In the genomic region with DNA sequence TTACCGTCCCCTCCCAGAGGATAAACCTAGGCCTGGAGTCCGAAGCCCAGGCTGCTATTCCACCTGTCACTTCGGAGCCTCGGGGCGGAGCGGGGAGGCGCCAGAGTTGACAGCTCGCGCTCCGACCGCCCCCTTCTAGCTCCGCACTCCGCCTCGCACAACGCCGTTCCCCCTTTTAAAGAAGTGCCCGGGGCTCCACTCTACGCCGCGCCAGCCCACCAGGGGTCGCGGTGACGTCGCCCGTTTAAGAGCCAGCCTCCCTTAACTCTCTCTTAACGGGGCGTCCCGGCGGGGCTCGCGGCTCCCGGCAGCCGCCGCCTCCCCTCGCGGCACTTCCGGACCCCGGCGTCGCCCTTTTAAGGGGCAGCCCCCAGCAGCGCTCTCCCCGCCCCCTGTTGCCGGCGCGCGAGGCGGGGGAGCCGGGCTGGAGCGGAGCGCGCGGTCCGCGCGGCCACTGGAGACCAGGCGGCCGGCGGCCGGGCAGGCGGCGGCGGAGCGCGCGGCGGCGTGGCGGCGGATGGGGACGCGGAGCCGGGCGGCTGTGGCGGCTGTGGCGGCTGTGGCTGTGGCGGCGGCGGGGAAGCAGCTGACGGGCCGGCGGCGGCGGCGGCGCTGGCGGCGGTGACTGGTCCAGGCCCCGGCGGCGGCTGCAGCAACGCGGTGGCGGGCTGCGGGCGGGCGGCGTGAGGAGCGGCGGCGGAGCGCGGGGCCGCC, we compare ENCODE assay signal across 8 cellular contexts. TPM values are rescaled to one million over a fixed set of nuclear protein-coding genes. Genes with fewer than 3 reads are reported as not detected.
DNase-seq lines count a peak whose midpoint lies in the region; ATAC-seq, FAIRE-seq and TF ChIP-seq lines count a peak whose summit lies in the region.

INAFM2 (plus strand) TSS at position 454 of the 714 bp plus-strand sequence. CDS start 364 bp downstream, outside the sequence.

- peak within 1 kb of the TSS; percentile 75 for H3K4me2 ChIP-seq in K562 (ENCODE audit: insufficient read depth, low read length)

- H3K9me3 ChIP-seq in K562 (replicated peaks; ENCODE audit: control insufficient read depth, insufficient read depth, low read depth, low read length) (no peaks in the 10 kb centered on the region), iPS DF 6.9 (ENCODE audit: control insufficient read depth, insufficient read depth, low read length) (no peaks in the 10 kb centered on the region)

- peak within 1 kb of the TSS; percentile 75 for H3K27ac ChIP-seq in K562 (ENCODE audit: extremely low read depth, low read depth, low read length)
- H3K27ac ChIP-seq in iPS DF 6.9 (ENCODE audit: low read length): no peak within 1 kb of the TSS

- H3K9me1 ChIP-seq in K562 (ENCODE audit: control insufficient read depth, insufficient read depth, low read length): no peaks in the 10 kb centered on the region

- TF ChIP-seq RAD21 in K562 (CRISPR knock-in tag; conservative IDR thresholded peaks at IDR 0.05 in 1 of 2, IDR thresholded peaks at IDR 0.05 in 1 of 2): peak; percentile 34 to 47; a peak in 3 of 4 replicates

- POLR2A ChIA-PET in K562 (lab: Yijun Ruan, JAX): interaction anchor here (0.6 to 1.9 kb wide), 7 partner anchors 14 to 160 kb away, joined by 3 to 10 read pairs (median 4); partner anchors contain the start of gene CCDC9B

- CTCF ChIA-PET in K562 (lab: Yijun Ruan, JAX; ENCODE audit: low intra/inter-chr PET ratio): interaction anchor here (1.5 to 1.8 kb wide), 3 partner anchors 14 to 99 kb away, joined by 3 to 5 read pairs (median 5); no protein-coding TSS in a partner anchor

- FAIRE-seq in TTC549 (lab: Jason Lieb, UNC): peak; percentile 67
- FAIRE-seq in K562 (lab: Jason Lieb, UNC): peak; percentile 73

- peak within 1 kb of the TSS; percentile 70 to 95; a peak in 3 of 4 replicates for H3K9ac ChIP-seq in K562 (ENCODE audit: insufficient read depth in 1 of 2, low read depth in 2 of 2, low read length in 2 of 2)

- H3K79me2 ChIP-seq in K562 (ENCODE audit: control insufficient read depth, insufficient read depth, low read length): peaks cover 21% of the 10 kb centered on the region

- intact Hi-C loops in K562 (cut with micrococcal nuclease): loop anchor here (5.0 kb wide), 2 partner anchors 41 to 99 kb away; partner anchors contain the start of gene ANKRD63

- WGBS in K562 (ENCODE audit: insufficient coverage, low coverage, missing lambda C conversion rate): 1% methylated on average over 84 of the region's 103 CpGs
- no CpG with 5 or more reads among the region's 103 CpGs for WGBS in iPS DF 6.9 (ENCODE audit: insufficient coverage, insufficient read length)

- DNase-seq in 8988T: peak; percentile 84
- DNase-seq in NCI-H2107 treated with DMSO at 0.1 percent for 48 hours (lab: John Stamatoyannopoulos, UW; ENCODE audit: unreplicated experiment): peak; percentile 49
- DNase-seq in K562 (ENCODE audit: extremely low read depth in 1 of 4, low spot score in 3 of 4): peak; percentile 95 to 96 (median 96)
- DNase-seq in iPS DF 6.9 (ENCODE audit: low read depth, low spot score): peak; percentile 93
- DNase-seq in skeletal muscle cell (ENCODE audit: low read depth): peak; percentile 81

- H3K36me3 ChIP-seq in K562 (ENCODE audit: control insufficient read depth, insufficient read depth, low read length) (peaks cover 29% of the 10 kb centered on the region), iPS DF 6.9 (ENCODE audit: control insufficient read depth, insufficient read depth, low read length) (no peaks in the 10 kb centered on the region)

- H3K4me1 ChIP-seq in K562 (replicated peaks in 1 of 2; ENCODE audit: control insufficient read depth in 2 of 2, insufficient read depth in 2 of 2, low read length in 2 of 2) (peaks cover 31 to 34% of the 10 kb centered on the region in 2 experiments), iPS DF 6.9 (ENCODE audit: control insufficient read depth, insufficient read depth, low read length) (peaks cover 8% of the 10 kb centered on the region)

- no peak; the same call in 1 of the 2 replicates for TF ChIP-seq EP300 in K562 (IDR thresholded peaks at IDR 0.05; ENCODE audit: low read length)

- peak; percentile 54 to 64 (median 57) for TF ChIP-seq CTCF in K562 (IDR thresholded peaks at IDR 0.05 in 2 of 3, conservative IDR thresholded peaks at IDR 0.05 in 1 of 3; ENCODE audit: insufficient read depth in 2 of 3, low read depth in 1 of 3, low read length in 3 of 3)

- no peaks in the 10 kb centered on the region; the same call in 1 of the 2 replicates for H4K20me1 ChIP-seq in K562 (replicated peaks; ENCODE audit: control insufficient read depth, insufficient read depth, low read length)

- TF ChIP-seq POLR2A in K562 (conservative IDR thresholded peaks at IDR 0.05): no peak

- no peaks in the 10 kb centered on the region for H3K27me3 ChIP-seq in K562 (ENCODE audit: control insufficient read depth in 2 of 2, insufficient read depth in 2 of 2, low read length in 2 of 2)
- peaks cover 2% of the 10 kb centered on the region for H3K27me3 ChIP-seq in iPS DF 6.9 (ENCODE audit: control insufficient read depth, insufficient read depth, low read length)

- H3K4me3 ChIP-seq in K562 (peak within 1 kb of the TSS; percentile 51), iPS DF 6.9 (ENCODE audit: low read length) (peak within 1 kb of the TSS; percentile 66), skeletal muscle cell (ENCODE audit: low read depth, low read length) (peak within 1 kb of the TSS; percentile 61)

- in situ Hi-C loops in K562 (cut with MboI): no loop called here

- no TSS peak for BruUV-seq in K562 (replicated peaks; lab: Mats Ljungman, UMichigan)

- ATAC-seq in GM18517 (IDR thresholded peaks at IDR 0.05; ENCODE audit: unreplicated experiment): peak; percentile 85
- peak; percentile 73 for ATAC-seq in HG03060 (IDR thresholded peaks at IDR 0.05; ENCODE audit: low read depth, unreplicated experiment)
- peak; percentile 94 for ATAC-seq in K562

- peak within 1 kb of the TSS; percentile 56 for H2AFZ ChIP-seq in K562 (ENCODE audit: low read depth, low read length)

TF ChIP-seq in K562, 482 proteins besides CTCF, POLR2A, EP300 and RAD21 (continues in another document):
- TF ChIP-seq PML (IDR thresholded peaks at IDR 0.05; ENCODE audit: low read length): no peak
- TF ChIP-seq, protein P1, sequence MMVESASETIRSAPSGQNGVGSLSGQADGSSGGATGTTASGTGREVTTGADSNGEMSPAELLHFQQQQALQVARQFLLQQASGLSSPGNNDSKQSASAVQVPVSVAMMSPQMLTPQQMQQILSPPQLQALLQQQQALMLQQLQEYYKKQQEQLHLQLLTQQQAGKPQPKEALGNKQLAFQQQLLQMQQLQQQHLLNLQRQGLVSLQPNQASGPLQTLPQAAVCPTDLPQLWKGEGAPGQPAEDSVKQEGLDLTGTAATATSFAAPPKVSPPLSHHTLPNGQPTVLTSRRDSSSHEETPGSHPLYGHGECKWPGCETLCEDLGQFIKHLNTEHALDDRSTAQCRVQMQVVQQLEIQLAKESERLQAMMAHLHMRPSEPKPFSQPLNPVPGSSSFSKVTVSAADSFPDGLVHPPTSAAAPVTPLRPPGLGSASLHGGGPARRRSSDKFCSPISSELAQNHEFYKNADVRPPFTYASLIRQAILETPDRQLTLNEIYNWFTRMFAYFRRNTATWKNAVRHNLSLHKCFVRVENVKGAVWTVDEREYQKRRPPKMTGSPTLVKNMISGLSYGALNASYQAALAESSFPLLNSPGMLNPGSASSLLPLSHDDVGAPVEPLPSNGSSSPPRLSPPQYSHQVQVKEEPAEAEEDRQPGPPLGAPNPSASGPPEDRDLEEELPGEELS (CRISPR knock-in tag; IDR thresholded peaks at IDR 0.05; ENCODE audit: borderline replicate concordance): peak; percentile 80; the same call in 1 of the 2 replicates
- TF ChIP-seq SMAD4 (CRISPR knock-in tag; conservative IDR thresholded peaks at IDR 0.05): peak; percentile 67; the same call in 1 of the 2 replicates
- no peak for TF ChIP-seq TFAM (CRISPR knock-in tag; conservative IDR thresholded peaks at IDR 0.05)
- TF ChIP-seq FOXA3 (CRISPR knock-in tag; conservative IDR thresholded peaks at IDR 0.05 in 1 of 2, IDR thresholded peaks at IDR 0.05 in 1 of 2): peak in 1 of 2 experiments; percentile 81; a peak in 2 of 4 replicates
- peak; percentile 50; the same call in 1 of the 2 replicates for TF ChIP-seq ELF4 (CRISPR knock-in tag; IDR thresholded peaks at IDR 0.05)
- peak; percentile 72 to 86 for TF ChIP-seq MNT (conservative IDR thresholded peaks at IDR 0.05)
- TF ChIP-seq SRF (CRISPR knock-in tag; IDR thresholded peaks at IDR 0.05): peak in 1 of 2 experiments; percentile 71; a peak in 1 of 4 replicates
- TF ChIP-seq ATF7 (IDR thresholded peaks at IDR 0.05): peak; percentile 92
- TF ChIP-seq ELF2 (CRISPR knock-in tag; IDR thresholded peaks at IDR 0.05): peak; percentile 86

RNA-seq across cellular contexts. Expression of gene INAFM2, which starts in this region (rescaled TPM):
- 19.1 and 21.1 TPM in 2 replicates for total RNA-seq in K562 (2011; cell fraction: chromatin; rRNA removed; ENCODE audit: low replicate concordance)
- 18.6 and 23.8 TPM in 2 replicates for total RNA-seq in K562 (2011; cell fraction: nucleolus; rRNA removed)
- 30.2 and 44.3 TPM in 2 replicates for total RNA-seq in K562 (2011; cell fraction: nucleoplasm; rRNA removed)
- total RNA-seq in K562 (2014; rRNA removed) (27.1 and 27.8 TPM in 2 replicates), K562 (2014; rRNA removed; fragmentation: Illumina TruSeq; extraction: Trizol) (29.1 and 30.4 TPM in 2 replicates), K562 (2015; rRNA removed; fragmentation: Illumina TruSeq; extraction: Trizol) (29.4 and 32.1 TPM in 2 replicates), K562 (2021) (37.4 and 43.1 TPM in 2 replicates)
- polyA plus RNA-seq in K562 (2011; rRNA removed) (26.7 and 27.9 TPM in 2 replicates), K562 (2014; fragmentation: Illumina TruSeq; extraction: Trizol) (20.3 and 25.5 TPM in 2 replicates), K562 (2014; fragmentation: Nextera tagmentation; extraction: Ambion mirVana) (10 to 100 TPM; 11.8 to 12.3 TPM), K562 (2014; rRNA removed) (27.2 and 28.2 TPM in 2 replicates)
- polyA plus RNA-seq in K562 (2011; cell fraction: cytosol; rRNA removed): 12.9 and 15.5 TPM in 2 replicates
- polyA plus RNA-seq in K562 (2011; cell fraction: nucleus; rRNA removed): 17.8 and 18.7 TPM in 2 replicates
- 20.1 and 23.2 TPM in 2 replicates for polyA plus RNA-seq in K562 (2012)
- 18.1 and 20.4 TPM in 2 replicates for polyA minus RNA-seq in K562 (2011; rRNA and poly(A)+ RNA removed)
- 15.7 TPM in 2 replicates for polyA minus RNA-seq in K562 (2011; cell fraction: cytosol; rRNA and poly(A)+ RNA removed)
- polyA minus RNA-seq in K562 (2011; cell fraction: nucleus; rRNA and poly(A)+ RNA removed): 6.6 and 16.3 TPM in 2 replicates
